Comparison of ENCODE assay signal across 10 cellular contexts in genomic region chr13:60369242-60369641, GRCh38. TPM values are rescaled to one million over a fixed set of nuclear protein-coding genes. Genes with fewer than 3 reads are reported as not detected.
A peak's percentile ranks its signal among the peaks of the same experiment; 100 is the strongest.
DNase-seq lines count a peak whose midpoint lies in the region; ATAC-seq, FAIRE-seq and TF ChIP-seq lines count a peak whose summit lies in the region.
"Had no signal": no experiment of that assay in that cellular context is flagged by ENCODE, and none has a peak within 500 bp of the region (broad histone marks: within the 10 kb centered on the region; RNA-seq: fewer than 3 reads in every experiment).

No MANE protein-coding gene starts in this region.

- DNase-seq in K562 (ENCODE audit: extremely low read depth in 1 of 4, low spot score in 3 of 4) = no peak
- DNase-seq in psoas muscle = no peak
- no peak for DNase-seq in superior temporal gyrus (ENCODE audit: extremely low spot score)
- no peak for DNase-seq in immature natural killer cell
- no peak for DNase-seq in cerebellar nuclear complex (lab: John Stamatoyannopoulos, UW)
- DNase-seq: activated CD8-positive, alpha-beta memory T cell treated with anti-CD3 and anti-CD28 coated beads, Interleukin-2, amount 50 U/mL, for 4 hours; H7; uterus had no signal

- no peak overlapping the region for H3K9ac ChIP-seq in K562 (ENCODE audit: insufficient read depth in 1 of 2, low read depth in 2 of 2, low read length in 2 of 2)

- no peak overlapping the region for H3K4me3 Mint-ChIP-seq in immature natural killer cell

- TF ChIP-seq CTCF in K562 (IDR thresholded peaks at IDR 0.05 in 2 of 3, conservative IDR thresholded peaks at IDR 0.05 in 1 of 3; ENCODE audit: insufficient read depth in 2 of 3, low read depth in 1 of 3, low read length in 3 of 3) (peak in 2 of 3 experiments; percentile 14 to 16; a peak in 1 of 6 replicates), psoas muscle (IDR thresholded peaks at IDR 0.05) (peak; percentile 32)

- no peaks in the 10 kb centered on the region for H3K9me1 ChIP-seq in K562 (ENCODE audit: control insufficient read depth, insufficient read depth, low read length)

- ATAC-seq in GM18498 (IDR thresholded peaks at IDR 0.05; ENCODE audit: unreplicated experiment) = peak; percentile 68
- ATAC-seq in HG02885 (IDR thresholded peaks at IDR 0.05; ENCODE audit: poor library complexity, unreplicated experiment) = peak; percentile 70
- peak; percentile 55; the same call in 1 of the 3 replicates for ATAC-seq in K562
- no peak for ATAC-seq in psoas muscle

- in situ Hi-C loops in K562 (cut with MboI) = no loop called here

- H3K4me3 ChIP-seq in K562 (no peak overlapping the region), psoas muscle (no peak overlapping the region)
- H3K4me3 ChIP-seq: uterus had no signal

- peak; percentile 51 for FAIRE-seq in K562 (lab: Jason Lieb, UNC)

- no peaks in the 10 kb centered on the region for H3K9me3 Mint-ChIP-seq in immature natural killer cell

- POLR2A ChIA-PET in K562 (lab: Yijun Ruan, JAX) = interaction anchor here (1.0 kb wide), 1 partner anchor 66 kb away, joined by 4 read pairs; no protein-coding TSS in a partner anchor

- no peaks in the 10 kb centered on the region for H4K20me1 ChIP-seq in K562 (replicated peaks; ENCODE audit: control insufficient read depth, insufficient read depth, low read length)

- TF ChIP-seq POLR2A in K562 (conservative IDR thresholded peaks at IDR 0.05) = no peak

- H3K4me2 ChIP-seq in K562 (ENCODE audit: insufficient read depth, low read length) = no peak overlapping the region

- no peaks in the 10 kb centered on the region for H3K4me1 ChIP-seq in K562 (replicated peaks in 1 of 2; ENCODE audit: control insufficient read depth in 2 of 2, insufficient read depth in 2 of 2, low read length in 2 of 2)
- no peaks in the 10 kb centered on the region for H3K4me1 ChIP-seq in psoas muscle
- H3K4me1 ChIP-seq: uterus had no signal

- no peak for TF ChIP-seq RAD21 in K562 (CRISPR knock-in tag; conservative IDR thresholded peaks at IDR 0.05 in 1 of 2, IDR thresholded peaks at IDR 0.05 in 1 of 2)

- no peak overlapping the region for H3K27ac Mint-ChIP-seq in immature natural killer cell

- no peak overlapping the region for H3K27ac ChIP-seq in K562 (ENCODE audit: extremely low read depth, low read depth, low read length)
- no peak overlapping the region for H3K27ac ChIP-seq in psoas muscle
- H3K27ac ChIP-seq: uterus had no signal

- H3K9me3 ChIP-seq in K562 (replicated peaks; ENCODE audit: control insufficient read depth, insufficient read depth, low read depth, low read length) = no peaks in the 10 kb centered on the region
- H3K9me3 ChIP-seq in psoas muscle = no peaks in the 10 kb centered on the region
- H3K9me3 ChIP-seq: uterus had no signal

- TF ChIP-seq EP300 in K562 (IDR thresholded peaks at IDR 0.05; ENCODE audit: low read length) = no peak

- intact Hi-C loops in K562 (cut with micrococcal nuclease) (no loop called here), psoas muscle (cut with DNase I) (no loop called here)

- no peaks in the 10 kb centered on the region for H3K36me3 ChIP-seq in K562 (ENCODE audit: control insufficient read depth, insufficient read depth, low read length)
- H3K36me3 ChIP-seq in psoas muscle (ENCODE audit: insufficient read depth in 1 of 2, low read depth in 1 of 2) = no peaks in the 10 kb centered on the region
- H3K36me3 ChIP-seq: uterus had no signal

- H3K27me3 ChIP-seq in K562 (ENCODE audit: control insufficient read depth in 2 of 2, insufficient read depth in 2 of 2, low read length in 2 of 2) (no peaks in the 10 kb centered on the region), psoas muscle (ENCODE audit: insufficient read depth in 3 of 3, low read length in 2 of 3) (peaks cover 0 to 2% (median 0%) of the 10 kb centered on the region in 3 donors)
- H3K27me3 ChIP-seq: uterus had no signal

- H3K4me1 Mint-ChIP-seq in immature natural killer cell = no peaks in the 10 kb centered on the region

- H3K36me3 Mint-ChIP-seq in immature natural killer cell = no peaks in the 10 kb centered on the region

- no peak overlapping the region for H2AFZ ChIP-seq in K562 (ENCODE audit: low read depth, low read length)

- no TSS peak for BruUV-seq in K562 (replicated peaks; lab: Mats Ljungman, UMichigan)

- no peaks in the 10 kb centered on the region for H3K79me2 ChIP-seq in K562 (ENCODE audit: control insufficient read depth, insufficient read depth, low read length)

- H3K27me3 Mint-ChIP-seq in immature natural killer cell (ENCODE audit: low read depth in 3 of 3) = peaks cover 0 to 6% (median 2%) of the 10 kb centered on the region in 3 donors

- CTCF ChIA-PET in K562 (lab: Yijun Ruan, JAX; ENCODE audit: low intra/inter-chr PET ratio) = no interaction called here

TF ChIP-seq in K562, 482 proteins besides CTCF, POLR2A, EP300 and RAD21:
- TF ChIP-seq HNRNPL (IDR thresholded peaks at IDR 0.05; ENCODE audit: low read depth, low read length) (no peak), MEIS2 (IDR thresholded peaks at IDR 0.05; ENCODE audit: partially characterized antibody) (no peak), ZNF311 (CRISPR knock-in tag; IDR thresholded peaks at IDR 0.05) (no peak), ZNF217 (CRISPR knock-in tag; IDR thresholded peaks at IDR 0.05) (no peak), RNF2 (IDR thresholded peaks at IDR 0.05) (no peak), PRMT5 (CRISPR knock-in tag; IDR thresholded peaks at IDR 0.05) (no peak), JUNB (CRISPR knock-in tag; conservative IDR thresholded peaks at IDR 0.05) (no peak), ELF4 (CRISPR knock-in tag; IDR thresholded peaks at IDR 0.05) (no peak), ZNF785 (CRISPR knock-in tag; IDR thresholded peaks at IDR 0.05) (no peak), ZNF583 (CRISPR knock-in tag; IDR thresholded peaks at IDR 0.05) (no peak), BCL6 (CRISPR knock-in tag; IDR thresholded peaks at IDR 0.05) (no peak), ZNF324 (CRISPR knock-in tag; IDR thresholded peaks at IDR 0.05) (no peak), HOMEZ (CRISPR knock-in tag; IDR thresholded peaks at IDR 0.05) (no peak), ZNF644 (tag; IDR thresholded peaks at IDR 0.05; ENCODE audit: low read depth) (no peak), RFX1 (IDR thresholded peaks at IDR 0.05) (no peak), SMARCA5 (IDR thresholded peaks at IDR 0.05) (no peak), ZNF347 (CRISPR knock-in tag; IDR thresholded peaks at IDR 0.05; ENCODE audit: low read depth) (no peak), RBM25 (IDR thresholded peaks at IDR 0.05; ENCODE audit: low read depth, low read length, severe bottlenecking) (no peak)
- TF ChIP-seq, protein P1, sequence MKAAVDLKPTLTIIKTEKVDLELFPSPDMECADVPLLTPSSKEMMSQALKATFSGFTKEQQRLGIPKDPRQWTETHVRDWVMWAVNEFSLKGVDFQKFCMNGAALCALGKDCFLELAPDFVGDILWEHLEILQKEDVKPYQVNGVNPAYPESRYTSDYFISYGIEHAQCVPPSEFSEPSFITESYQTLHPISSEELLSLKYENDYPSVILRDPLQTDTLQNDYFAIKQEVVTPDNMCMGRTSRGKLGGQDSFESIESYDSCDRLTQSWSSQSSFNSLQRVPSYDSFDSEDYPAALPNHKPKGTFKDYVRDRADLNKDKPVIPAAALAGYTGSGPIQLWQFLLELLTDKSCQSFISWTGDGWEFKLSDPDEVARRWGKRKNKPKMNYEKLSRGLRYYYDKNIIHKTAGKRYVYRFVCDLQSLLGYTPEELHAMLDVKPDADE (conservative IDR thresholded peaks at IDR 0.05; ENCODE audit: control insufficient read depth, low read depth, low read length) = no peak

RNA-seq across cellular contexts. Expression of gene TDRD3, which starts 27.8 kb away (rescaled TPM):
- 8.9 and 35.3 TPM in 2 replicates for total RNA-seq in K562 (2011; cell fraction: chromatin; rRNA removed; ENCODE audit: low replicate concordance)
- total RNA-seq in K562 (2011; cell fraction: nucleolus; rRNA removed) = 3.3 and 6.1 TPM in 2 replicates
- 10.8 and 15.4 TPM in 2 replicates for total RNA-seq in K562 (2011; cell fraction: nucleoplasm; rRNA removed)
- total RNA-seq in K562 (2014; rRNA removed) (7.8 and 8.5 TPM in 2 replicates), K562 (2014; rRNA removed; fragmentation: Illumina TruSeq; extraction: Trizol) (12.7 and 14.4 TPM in 2 replicates), K562 (2015; rRNA removed; fragmentation: Illumina TruSeq; extraction: Trizol) (15.6 and 16.4 TPM in 2 replicates), K562 (2021) (9.9 and 11.0 TPM in 2 replicates), psoas muscle (10 to 100 TPM; 29.1 to 39.7 (median 35.9) TPM)
- polyA plus RNA-seq in K562 (2011; rRNA removed) (10.0 and 10.5 TPM in 2 replicates), K562 (2014; fragmentation: Illumina TruSeq; extraction: Trizol) (7.3 and 9.5 TPM in 2 replicates), K562 (2014; fragmentation: Nextera tagmentation; extraction: Ambion mirVana) (1 to 10 TPM; 3.6 to 4.7 TPM), K562 (2014; rRNA removed) (7.6 and 8.0 TPM in 2 replicates), psoas muscle (10 to 100 TPM; 14.0 to 22.4 (median 15.2) TPM), immature natural killer cell (1 to 10 TPM; 3.7 to 7.9 (median 3.9) TPM)
- polyA plus RNA-seq in K562 (2011; cell fraction: cytosol; rRNA removed) = 1.4 and 2.2 TPM in 2 replicates
- polyA plus RNA-seq in K562 (2011; cell fraction: nucleus; rRNA removed) = 4.8 and 6.3 TPM in 2 replicates
- 7.5 and 8.9 TPM in 2 replicates for polyA plus RNA-seq in K562 (2012)
- polyA minus RNA-seq in K562 (2011; rRNA and poly(A)+ RNA removed) = 19.1 and 34.6 TPM in 2 replicates
- polyA minus RNA-seq in K562 (2011; cell fraction: cytosol; rRNA and poly(A)+ RNA removed) = 7.0 and 8.1 TPM in 2 replicates
- polyA minus RNA-seq in K562 (2011; cell fraction: nucleus; rRNA and poly(A)+ RNA removed) = 17.5 and 34.4 TPM in 2 replicates

Comparison
In these comparisons a context has a peak if more than half of its experiments do, and no peak if none do; other contexts are left out.
1. ATAC-seq: peak in GM18498 (single experiment), HG02885 (single experiment) and K562 (single experiment); none in psoas muscle (0 of 4).